11 cellular contexts compared by ENCODE assay signal in the genomic region with DNA sequence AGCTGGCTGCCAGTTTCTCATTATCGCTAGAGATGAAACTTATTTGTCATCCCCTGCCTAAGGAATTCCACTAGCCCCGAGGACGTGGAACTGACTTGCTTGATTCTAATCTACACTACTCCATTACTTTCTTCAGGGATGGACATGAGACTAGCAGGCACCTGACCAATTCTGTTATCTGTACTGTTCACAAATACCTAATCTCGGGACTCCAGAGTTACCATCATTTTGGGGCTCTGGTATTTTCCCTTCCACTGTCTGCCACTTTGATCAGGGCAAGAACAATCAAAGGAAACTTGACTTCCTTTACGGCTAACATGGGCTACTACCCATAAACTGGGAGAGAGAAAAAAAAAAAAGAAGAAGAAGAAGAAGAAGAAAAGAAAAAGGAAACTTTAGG. TPM values are rescaled to one million over a fixed set of nuclear protein-coding genes. Genes with fewer than 3 reads are reported as not detected.
A peak's percentile ranks its signal among the peaks of the same experiment; 100 is the strongest.
DNase-seq lines count a peak whose midpoint lies in the region; ATAC-seq, FAIRE-seq and TF ChIP-seq lines count a peak whose summit lies in the region.
"Had no signal": no experiment of that assay in that cellular context is flagged by ENCODE, and none has a peak within 500 bp of the region (broad histone marks: within the 10 kb centered on the region; RNA-seq: fewer than 3 reads in every experiment).

No MANE protein-coding gene starts in this region.

- H3K27ac ChIP-seq in heart right ventricle: peak overlapping the region; percentile 55 to 90 (median 76)
- peak overlapping the region; percentile 97 for H3K27ac ChIP-seq in ectodermal cell (ENCODE audit: insufficient read depth, low read depth, low read length, poor library complexity, severe bottlenecking)
- H3K27ac ChIP-seq in neuronal stem cell (replicated peaks; ENCODE audit: low read length): no peak overlapping the region
- H3K27ac ChIP-seq in uterus: peak overlapping the region; percentile 74 to 87
- H3K27ac ChIP-seq in WERI-Rb-1: no peak overlapping the region

- no peak overlapping the region for H4K91ac ChIP-seq in neuronal stem cell (ENCODE audit: low read depth, low read length, poor library complexity)

- peak overlapping the region; percentile 9 for H2AFZ ChIP-seq in neuronal stem cell (ENCODE audit: low read length)

- H3K9me3 ChIP-seq in heart right ventricle (no peaks in the 10 kb centered on the region), ectodermal cell (ENCODE audit: control insufficient read depth, low read length) (no peaks in the 10 kb centered on the region), neuronal stem cell (replicated peaks in 1 of 2; ENCODE audit: control insufficient read depth in 2 of 2, insufficient read depth in 1 of 2, low read depth in 1 of 2, low read length in 2 of 2) (peaks cover 0 to 2% of the 10 kb centered on the region in 2 donors), uterus (no peaks in the 10 kb centered on the region), WERI-Rb-1 (ENCODE audit: severe bottlenecking) (no peaks in the 10 kb centered on the region)

- H3K4me3 ChIP-seq in heart right ventricle (peak overlapping the region in 8 of 10 donors; percentile 21 to 52 (median 43)), ectodermal cell (ENCODE audit: insufficient read depth, low read depth, low read length) (no peak overlapping the region), neuronal stem cell (ENCODE audit: low read length in 2 of 2) (no peak overlapping the region), uterus (no peak overlapping the region), WERI-Rb-1 (ENCODE audit: low read depth, low read length) (no peak overlapping the region)

- H2BK15ac ChIP-seq in neuronal stem cell (ENCODE audit: low read length): no peak overlapping the region

- no peak overlapping the region for H3K14ac ChIP-seq in neuronal stem cell (ENCODE audit: low read length)

- peak in 2 of 8 donors; percentile 29 to 37 for ATAC-seq in heart right ventricle
- ATAC-seq: activated CD4-positive, CD25-positive, alpha-beta regulatory T cell treated with anti-CD3 and anti-CD28 coated beads, Interleukin-2, amount 50 U/mL, for 24 hours had no signal

- H3K36me3 ChIP-seq in heart right ventricle (no peaks in the 10 kb centered on the region), ectodermal cell (ENCODE audit: control insufficient read depth, insufficient read depth, low read length) (no peaks in the 10 kb centered on the region), neuronal stem cell (replicated peaks in 1 of 2; ENCODE audit: control insufficient read depth in 2 of 2, insufficient read depth in 2 of 2, low read length in 2 of 2) (no peaks in the 10 kb centered on the region), uterus (no peaks in the 10 kb centered on the region), WERI-Rb-1 (no peaks in the 10 kb centered on the region)

- no peak overlapping the region for H3K4ac ChIP-seq in neuronal stem cell (ENCODE audit: low read length)

- WGBS in heart right ventricle, 2 donors: 19 to 23% methylated on average over 5 of the region's 5 CpGs
- WGBS in ectodermal cell, 2 experiments: 86 to 88% methylated on average over 4 to 5 of the region's 5 CpGs
- WGBS in neuronal stem cell (ENCODE audit: extremely low coverage in 2 of 2, insufficient read length in 2 of 2, insufficient replicate concordance in 1 of 2), 2 donors: no CpG with 5 or more reads among the region's 5 CpGs

- H3K27me3 ChIP-seq in heart right ventricle (no peaks in the 10 kb centered on the region), ectodermal cell (ENCODE audit: control insufficient read depth, insufficient read depth, low read length, poor library complexity, severe bottlenecking) (no peaks in the 10 kb centered on the region), neuronal stem cell (ENCODE audit: control insufficient read depth in 3 of 3, insufficient read depth in 3 of 3, low read depth in 1 of 3, low read length in 3 of 3) (peaks cover 0 to 11% (median 0%) of the 10 kb centered on the region in 3 experiments), uterus (no peaks in the 10 kb centered on the region), WERI-Rb-1 (ENCODE audit: insufficient read depth, low read depth, severe bottlenecking) (no peaks in the 10 kb centered on the region)

- H3K23ac ChIP-seq in neuronal stem cell (ENCODE audit: low read depth, low read length, poor library complexity): no peak overlapping the region

- TF ChIP-seq POLR2A in uterus (IDR thresholded peaks at IDR 0.05): no peak

- DNase-seq in heart right ventricle (no peak), cardiac septum (ENCODE audit: low spot score) (no peak), neuronal stem cell (ENCODE audit: low spot score) (no peak), uterus (no peak), WERI-Rb-1 (no peak), NAMALWA (ENCODE audit: low spot score) (no peak), frontal cortex (ENCODE audit: low spot score in 2 of 2) (no peak)
- DNase-seq: activated naive CD4-positive, alpha-beta T cell; NCI-H2081 had no signal

- no peak overlapping the region for H2BK12ac ChIP-seq in neuronal stem cell (ENCODE audit: low read length)

- H2BK5ac ChIP-seq in neuronal stem cell (ENCODE audit: low read length): no peak overlapping the region

- TF ChIP-seq CTCF in heart right ventricle (IDR thresholded peaks at IDR 0.05): no peak
- no peak for TF ChIP-seq CTCF in uterus (IDR thresholded peaks at IDR 0.05)
- TF ChIP-seq CTCF in WERI-Rb-1 (IDR thresholded peaks at IDR 0.05; ENCODE audit: low read depth, low read length): no peak

- no peak overlapping the region for H2AK5ac ChIP-seq in neuronal stem cell (ENCODE audit: low read depth, low read length)

- intact Hi-C loops in heart right ventricle (cut with DNase I): loop anchor here in 1 of 10 donors (5.0 kb wide), 1 partner anchor 34 kb away; no protein-coding TSS in a partner anchor
- intact Hi-C loops in cardiac septum (cut with DNase I): loop anchor here (2.0 kb wide), 1 partner anchor 18 kb away; no protein-coding TSS in a partner anchor
- intact Hi-C loops in uterus (cut with DNase I; ENCODE audit: low total_unique reads): no loop called here

- no peaks in the 10 kb centered on the region for H3K79me1 ChIP-seq in neuronal stem cell (ENCODE audit: low read depth, low read length)

- no peak overlapping the region for H2BK120ac ChIP-seq in neuronal stem cell (ENCODE audit: low read depth, low read length)

- no peak for FAIRE-seq in frontal cortex (lab: Jason Lieb, UNC)

- H3K18ac ChIP-seq in neuronal stem cell (ENCODE audit: low read length): no peak overlapping the region

- peaks cover 8 to 37% (median 28%) of the 10 kb centered on the region in 9 donors for H3K4me1 ChIP-seq in heart right ventricle
- H3K4me1 ChIP-seq in ectodermal cell (ENCODE audit: control insufficient read depth, insufficient read depth, low read length): peaks cover 51% of the 10 kb centered on the region
- peaks cover 13 to 21% of the 10 kb centered on the region in 2 donors for H3K4me1 ChIP-seq in neuronal stem cell (ENCODE audit: control insufficient read depth in 2 of 2, insufficient read depth in 1 of 2, low read depth in 1 of 2, low read length in 2 of 2)
- H3K4me1 ChIP-seq in uterus: peaks cover 0 to 6% of the 10 kb centered on the region in 2 donors

- H3K9ac ChIP-seq in neuronal stem cell (ENCODE audit: low read depth, low read length, poor library complexity): no peak overlapping the region

- no peak overlapping the region for H3K4me2 ChIP-seq in neuronal stem cell (ENCODE audit: insufficient read depth, low read length, poor library complexity, severe bottlenecking)

- H4K8ac ChIP-seq in neuronal stem cell (ENCODE audit: low read depth, low read length): no peak overlapping the region

RNA-seq across cellular contexts. Expression of a gene that starts 27.8 kb away (rescaled TPM):
- total RNA-seq in heart right ventricle: 10 to 100 TPM in 1 of 10 donors, 1 to 10 TPM in 8, under 1 TPM in 1; 0.92 to 10.2 (median 3.0) TPM
- 1 to 10 TPM; 2.1 to 4.6 TPM for polyA plus RNA-seq in heart right ventricle
- total RNA-seq in cardiac septum: 1.1 TPM
- 74.0 TPM for polyA plus RNA-seq in ectodermal cell (2013, experiment 1 of 4)
- polyA plus RNA-seq in ectodermal cell (2013, experiment 2 of 4): 115 TPM
- 66.2 TPM for polyA plus RNA-seq in ectodermal cell (2013, experiment 3 of 4)
- 65.1 TPM for polyA plus RNA-seq in ectodermal cell (2013, experiment 4 of 4)
- polyA plus RNA-seq in neuronal stem cell (2013, experiment 1 of 2): 6.6 TPM
- 6.6 TPM for polyA plus RNA-seq in neuronal stem cell (2013, experiment 2 of 2)
- 10 to 100 TPM in 3 of 4 donors, 1 to 10 TPM in 1; 7.1 to 46.2 (median 22.6) TPM for total RNA-seq in uterus
- total RNA-seq in frontal cortex: 2.9 TPM

RNA-seq across cellular contexts. Expression of a gene that starts 41.9 kb away (rescaled TPM):
- total RNA-seq in heart right ventricle (100 to 1,000 TPM; 189 to 290 (median 210) TPM), cardiac septum (168 TPM), uterus (100 to 1,000 TPM; 142 to 485 (median 230) TPM), frontal cortex (102 TPM)
- 100 to 1,000 TPM; 395 to 699 TPM for polyA plus RNA-seq in heart right ventricle
- 525 TPM for polyA plus RNA-seq in ectodermal cell (2013, experiment 1 of 4)
- polyA plus RNA-seq in ectodermal cell (2013, experiment 2 of 4): 500 TPM
- polyA plus RNA-seq in ectodermal cell (2013, experiment 3 of 4): 575 TPM
- 645 TPM for polyA plus RNA-seq in ectodermal cell (2013, experiment 4 of 4)
- polyA plus RNA-seq in neuronal stem cell (2013, experiment 1 of 2): 655 TPM
- 647 TPM for polyA plus RNA-seq in neuronal stem cell (2013, experiment 2 of 2)

Comparison
In these comparisons a context has a peak if more than half of its experiments do, and no peak if none do; other contexts are left out.
1. H3K27ac ChIP-seq: peak in heart right ventricle (10 of 10), ectodermal cell (single experiment) and uterus (2 of 2); none in neuronal stem cell (single experiment) and WERI-Rb-1 (single experiment).
2. H3K4me3 ChIP-seq: peak in heart right ventricle (8 of 10); none in ectodermal cell (single experiment), neuronal stem cell (0 of 2), uterus (0 of 2) and WERI-Rb-1 (single experiment).